1 cellular context compared by ENCODE assay signal in genomic region chr1:180970333-180971079, GRCh38.
TF ChIP-seq lines count a peak whose summit lies in the region.

No MANE protein-coding gene starts in this region.

TF ChIP-seq in K562, 482 proteins besides CTCF, POLR2A, EP300 and RAD21 (continued from another document and continues in another):
- TF ChIP-seq CHD7 (IDR thresholded peaks at IDR 0.05; ENCODE audit: low read depth, low read length) (no peak), CCNT2 (IDR thresholded peaks at IDR 0.05; ENCODE audit: borderline replicate concordance, extremely low read depth, insufficient read length, low read depth, low read length) (peak; percentile 9), VEZF1 (CRISPR knock-in tag; IDR thresholded peaks at IDR 0.05) (peak; percentile 62; the same call in 1 of the 2 replicates), RBM25 (IDR thresholded peaks at IDR 0.05; ENCODE audit: low read depth, low read length, severe bottlenecking) (no peak), ZNF77 (CRISPR knock-in tag; IDR thresholded peaks at IDR 0.05) (no peak), NRF1 (conservative IDR thresholded peaks at IDR 0.05 in 1 of 2, IDR thresholded peaks at IDR 0.05 in 1 of 2) (0 out of 4 replicates have a peak, but pooled peaks of 1 of the 2 experiments have one; percentile 18), ARID1B (IDR thresholded peaks at IDR 0.05) (peak; percentile 69), SFPQ (IDR thresholded peaks at IDR 0.05; ENCODE audit: low read depth, low read length) (no peak), MTA3 (IDR thresholded peaks at IDR 0.05; ENCODE audit: borderline replicate concordance) (no peak; the same call in 1 of the 2 replicates), PHB2 (IDR thresholded peaks at IDR 0.05; ENCODE audit: low read depth) (no peak), BHLHE40 (IDR thresholded peaks at IDR 0.05; ENCODE audit: low read length) (peak; percentile 25; the same call in 1 of the 2 replicates), TCF3 (CRISPR knock-in tag; IDR thresholded peaks at IDR 0.05) (peak; percentile 55), ZNF644 (tag; IDR thresholded peaks at IDR 0.05; ENCODE audit: low read depth) (peak; percentile 56; the same call in 1 of the 2 replicates), WHSC1 (IDR thresholded peaks at IDR 0.05; ENCODE audit: low read length) (no peak), BACH1 (tag; IDR thresholded peaks at IDR 0.05) (peak; percentile 33; the same call in 1 of the 2 replicates), NR2C1 (IDR thresholded peaks at IDR 0.05) (peak; percentile 27; the same call in 1 of the 2 replicates), NR2C1 (tag; IDR thresholded peaks at IDR 0.05) (peak; percentile 76), FOXJ3 (CRISPR knock-in tag; IDR thresholded peaks at IDR 0.05) (no peak), CBX2 (IDR thresholded peaks at IDR 0.05; ENCODE audit: insufficient read depth, low read length, poor library complexity, severe bottlenecking) (no peak), RAD51 (IDR thresholded peaks at IDR 0.05; ENCODE audit: borderline replicate concordance, low read depth) (no peak), CXXC5 (CRISPR knock-in tag; IDR thresholded peaks at IDR 0.05) (peak; percentile 81), ARID3A (IDR thresholded peaks at IDR 0.05; ENCODE audit: borderline replicate concordance, low read depth, low read length) (no peak), TCF7 (IDR thresholded peaks at IDR 0.05; ENCODE audit: borderline replicate concordance) (no peak), HDAC2 (IDR thresholded peaks at IDR 0.05) (peak; percentile 89; the same call in 1 of the 2 replicates), ZNF143 (CRISPR knock-in tag; IDR thresholded peaks at IDR 0.05) (peak; percentile 65; the same call in 1 of the 2 replicates), BCLAF1 (IDR thresholded peaks at IDR 0.05; ENCODE audit: borderline replicate concordance in 1 of 2, control insufficient read depth in 1 of 2, low read depth in 2 of 2, low read length in 1 of 2) (no peak), TCF7L2 (IDR thresholded peaks at IDR 0.05; ENCODE audit: low read depth, low read length) (no peak), CREB5 (CRISPR knock-in tag; IDR thresholded peaks at IDR 0.05) (no peak), ZC3H8 (IDR thresholded peaks at IDR 0.05) (no peak), PHF20 (IDR thresholded peaks at IDR 0.05; ENCODE audit: partially characterized antibody) (no peak), ZNF584 (CRISPR knock-in tag; IDR thresholded peaks at IDR 0.05; ENCODE audit: low read depth) (no peak; the same call in 1 of the 2 replicates), ZNF41 (CRISPR knock-in tag; conservative IDR thresholded peaks at IDR 0.05) (no peak), HCFC1 (IDR thresholded peaks at IDR 0.05; ENCODE audit: low read depth, low read length) (peak; percentile 56), ZBED1 (IDR thresholded peaks at IDR 0.05) (no peak), HNRNPLL (IDR thresholded peaks at IDR 0.05; ENCODE audit: low read depth, low read length, poor library complexity, severe bottlenecking) (no peak), ZBTB2 (IDR thresholded peaks at IDR 0.05) (no peak), SLC30A9 (CRISPR knock-in tag; IDR thresholded peaks at IDR 0.05) (no peak), SP2 (IDR thresholded peaks at IDR 0.05; ENCODE audit: extremely low read depth, low read depth, low read length, poor library complexity, severe bottlenecking) (no peak), KDM1A (IDR thresholded peaks at IDR 0.05) (peak; percentile 90 to 91), ZNF507 (tag; conservative IDR thresholded peaks at IDR 0.05) (no peak), ZNF12 (CRISPR knock-in tag; IDR thresholded peaks at IDR 0.05) (no peak)
